ENCODE assay signal across 29 cellular contexts in the genomic region with DNA sequence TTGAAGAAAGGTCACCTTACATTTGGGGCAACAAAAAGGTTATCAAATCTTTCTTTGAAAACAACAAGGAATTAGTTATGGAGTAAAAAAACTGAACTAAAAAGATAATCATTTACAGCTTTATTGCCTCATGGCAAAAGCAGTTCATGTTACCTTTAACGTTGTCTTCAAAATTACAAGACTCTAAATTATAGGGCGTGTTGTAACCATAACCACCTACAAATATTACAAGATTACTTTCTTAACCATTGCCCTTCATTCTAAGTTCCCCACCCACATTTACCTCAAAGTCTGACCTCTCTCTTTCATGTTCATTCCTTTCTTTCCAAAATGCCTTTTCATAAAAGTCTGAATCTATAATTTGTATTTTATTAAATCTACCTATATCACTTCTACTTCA.
"Had no signal": no experiment of that assay in that cellular context is flagged by ENCODE, and none has a peak within 500 bp of the region (broad histone marks: within the 10 kb centered on the region; RNA-seq: fewer than 3 reads in every experiment).

No MANE protein-coding gene starts in this region.

- H3K27me3 ChIP-seq: breast epithelium, dorsolateral prefrontal cortex, heart left ventricle, left lung, right atrium auricular region, spleen, upper lobe of left lung, vagina had no signal

- H3K4me1 Mint-ChIP-seq: activated CD4-positive, alpha-beta T cell treated with anti-CD3 and anti-CD28 coated beads, Interleukin-2, amount 10 ng/mL, durations not matched to agents 7 days and 5 days; central memory CD8-positive, alpha-beta T cell; naive thymus-derived CD4-positive, alpha-beta T cell; neural crest cell; WTC11 had no signal

- H3K79me2 ChIP-seq: parathyroid adenoma had no signal

- DNase-seq: activated CD4-positive, alpha-beta T cell treated with anti-CD3 and anti-CD28 coated beads for 1 hour; activated CD4-positive, alpha-beta T cell treated with anti-CD3 and anti-CD28 coated beads, Interleukin-2, amount 10 ng/mL, durations not matched to agents 7 days and 5 days; activated CD8-positive, alpha-beta T cell treated with anti-CD3 and anti-CD28 coated beads for 36 hours; activated naive CD4-positive, alpha-beta T cell; activated T-cell treated with anti-CD3 and anti-CD28 coated beads, Interleukin-2, amount 50 U/mL, for 48 hours; dorsolateral prefrontal cortex; effector memory CD4-positive, alpha-beta T cell; erythroblast; heart left ventricle; kidney glomerular epithelial cell; left lung; naive thymus-derived CD4-positive, alpha-beta T cell; nucleus accumbens; psoas muscle; spleen; stimulated activated naive CD4-positive, alpha-beta T cell treated with Interleukin-2 at 50 U/mL for 16 hours; T-helper 2 cell; upper lobe of left lung had no signal

- H3K4me3 ChIP-seq: breast epithelium, dorsolateral prefrontal cortex, heart left ventricle, left lung, lung, psoas muscle, right atrium auricular region, spleen, thoracic aorta, upper lobe of left lung, vagina had no signal

- H3K36me3 ChIP-seq: breast epithelium, heart left ventricle, left lung, right atrium auricular region, spleen, thoracic aorta, upper lobe of left lung, vagina had no signal

- H3K36me3 Mint-ChIP-seq: activated naive CD4-positive, alpha-beta T cell treated with anti-CD3 and anti-CD28 coated beads, Interleukin-2, amount 50 U/mL, for 72 hours; naive thymus-derived CD4-positive, alpha-beta T cell; WTC11 had no signal

- H2AFZ ChIP-seq: parathyroid adenoma had no signal

- H3K27ac Mint-ChIP-seq: activated CD4-positive, alpha-beta T cell treated with anti-CD3 and anti-CD28 coated beads, Interleukin-2, amount 10 ng/mL, durations not matched to agents 7 days and 5 days; activated CD8-positive, alpha-beta T cell treated with anti-CD3 and anti-CD28 coated beads for 36 hours; activated naive CD4-positive, alpha-beta T cell treated with anti-CD3 and anti-CD28 coated beads, Interleukin-2, amount 50 U/mL, for 72 hours; naive thymus-derived CD4-positive, alpha-beta T cell; WTC11 had no signal

- H3K9me3 Mint-ChIP-seq: activated CD4-positive, alpha-beta T cell treated with anti-CD3 and anti-CD28 coated beads, Interleukin-2, amount 10 ng/mL, durations not matched to agents 7 days and 5 days; activated CD8-positive, alpha-beta T cell treated with anti-CD3 and anti-CD28 coated beads for 36 hours; neural crest cell had no signal

- H3K9ac ChIP-seq: parathyroid adenoma had no signal

- H3K4me1 ChIP-seq: breast epithelium, heart left ventricle, left lung, parathyroid adenoma, psoas muscle, right atrium auricular region, spleen, upper lobe of left lung had no signal

- H3K27me3 Mint-ChIP-seq: activated CD4-positive, alpha-beta T cell treated with anti-CD3 and anti-CD28 coated beads, Interleukin-2, amount 10 ng/mL, durations not matched to agents 7 days and 5 days; activated CD8-positive, alpha-beta T cell treated with anti-CD3 and anti-CD28 coated beads for 36 hours; central memory CD8-positive, alpha-beta T cell had no signal

- ATAC-seq: activated CD8-positive, alpha-beta T cell treated with anti-CD3 and anti-CD28 coated beads for 36 hours; activated naive CD4-positive, alpha-beta T cell treated with anti-CD3 and anti-CD28 coated beads, Interleukin-2, amount 50 U/mL, for 72 hours; heart left ventricle; left lung; naive thymus-derived CD4-positive, alpha-beta T cell; SK-N-SH treated with all-trans-retinoic acid at 6 μM for 48 hours; WTC11 had no signal

- H3K27ac ChIP-seq: breast epithelium, dorsolateral prefrontal cortex, heart left ventricle, left lung, parathyroid adenoma, psoas muscle, right atrium auricular region, spleen, thoracic aorta, upper lobe of left lung, vagina had no signal

- H3K9me3 ChIP-seq: breast epithelium, heart left ventricle, psoas muscle, right atrium auricular region, spleen, thoracic aorta, upper lobe of left lung, vagina had no signal

- H3K4me3 Mint-ChIP-seq: activated CD4-positive, alpha-beta T cell treated with anti-CD3 and anti-CD28 coated beads, Interleukin-2, amount 10 ng/mL, durations not matched to agents 7 days and 5 days; activated CD8-positive, alpha-beta T cell treated with anti-CD3 and anti-CD28 coated beads for 36 hours; central memory CD8-positive, alpha-beta T cell; naive thymus-derived CD4-positive, alpha-beta T cell; neural crest cell; WTC11 had no signal
